Comparison of ENCODE assay signal across 1 cellular context in genomic region chr12:2793561-2793960, GRCh38.
TF ChIP-seq lines count a peak whose summit lies in the region.

No MANE protein-coding gene starts in this region.

TF ChIP-seq in K562, 482 proteins besides CTCF, POLR2A, EP300 and RAD21:
- TF ChIP-seq NCOA2 (IDR thresholded peaks at IDR 0.05; ENCODE audit: partially characterized antibody in 2 of 2) (no peak), CC2D1A (IDR thresholded peaks at IDR 0.05) (no peak), PML (IDR thresholded peaks at IDR 0.05; ENCODE audit: low read length) (no peak), ZKSCAN8 (CRISPR knock-in tag; IDR thresholded peaks at IDR 0.05) (no peak), EGR1 (conservative IDR thresholded peaks at IDR 0.05) (no peak), KLF1 (tag; IDR thresholded peaks at IDR 0.05) (no peak), MAFG (tag; conservative IDR thresholded peaks at IDR 0.05) (no peak), PRPF4 (IDR thresholded peaks at IDR 0.05; ENCODE audit: insufficient read depth, low read depth, low read length, poor library complexity, severe bottlenecking) (no peak), ADNP (tag; IDR thresholded peaks at IDR 0.05) (no peak), RFX1 (IDR thresholded peaks at IDR 0.05) (no peak)
